ENCODE assay signal across 8 cellular contexts in genomic region chr12:76560083-76560491, GRCh38. TPM values are rescaled to one million over a fixed set of nuclear protein-coding genes. Genes with fewer than 3 reads are reported as not detected.
DNase-seq lines count a peak whose midpoint lies in the region; ATAC-seq and TF ChIP-seq lines count a peak whose summit lies in the region.

No MANE protein-coding gene starts in this region.

- H3K27me3 Mint-ChIP-seq in activated T-cell treated with anti-CD3 and anti-CD28 coated beads, Interleukin-2, amount 50 U/mL, for 24 hours = no peaks in the 10 kb centered on the region
- H3K27me3 Mint-ChIP-seq in activated T-helper 2 cell treated with anti-CD3 and anti-CD28 coated beads, Interferon-gamma antibody, Interleukin-2, Interleukin-4, amounts not matched to agents 10 μg/mL and 5 μg/mL and 100 μg/mL, durations not matched to agents 14 hours and 24 hours and 36 hours (ENCODE audit: low read depth) = no peaks in the 10 kb centered on the region

- H3K27ac ChIP-seq in layer of hippocampus (ENCODE audit: low read depth, low read length) (peak overlapping the region; percentile 97), tibial artery (peak overlapping the region; percentile 93 to 97)

- peaks cover 35% of the 10 kb centered on the region for H3K4me1 Mint-ChIP-seq in activated T-cell treated with anti-CD3 and anti-CD28 coated beads, Interleukin-2, amount 50 U/mL, for 24 hours (ENCODE audit: low read depth)
- H3K4me1 Mint-ChIP-seq in activated T-helper 2 cell treated with anti-CD3 and anti-CD28 coated beads, Interferon-gamma antibody, Interleukin-2, Interleukin-4, amounts not matched to agents 10 μg/mL and 5 μg/mL and 100 μg/mL, durations not matched to agents 14 hours and 24 hours and 36 hours (ENCODE audit: low read depth) = peaks cover 33% of the 10 kb centered on the region

- H3K4me3 ChIP-seq in tibial artery = peak overlapping the region; percentile 69 to 93

- H3K36me3 ChIP-seq in tibial artery = no peaks in the 10 kb centered on the region

- no peaks in the 10 kb centered on the region for H3K9me3 Mint-ChIP-seq in activated T-cell treated with anti-CD3 and anti-CD28 coated beads, Interleukin-2, amount 50 U/mL, for 24 hours
- no peaks in the 10 kb centered on the region for H3K9me3 Mint-ChIP-seq in activated T-helper 2 cell treated with anti-CD3 and anti-CD28 coated beads, Interferon-gamma antibody, Interleukin-2, Interleukin-4, amounts not matched to agents 10 μg/mL and 5 μg/mL and 100 μg/mL, durations not matched to agents 14 hours and 24 hours and 36 hours

- H3K27ac Mint-ChIP-seq in activated T-cell treated with anti-CD3 and anti-CD28 coated beads, Interleukin-2, amount 50 U/mL, for 24 hours = peak overlapping the region; percentile 99
- H3K27ac Mint-ChIP-seq in activated T-helper 2 cell treated with anti-CD3 and anti-CD28 coated beads, Interferon-gamma antibody, Interleukin-2, Interleukin-4, amounts not matched to agents 10 μg/mL and 5 μg/mL and 100 μg/mL, durations not matched to agents 14 hours and 24 hours and 36 hours = peak overlapping the region; percentile 90

- ATAC-seq in HG03095 (IDR thresholded peaks at IDR 0.05; ENCODE audit: unreplicated experiment) = peak; percentile 42

- peaks cover 0 to 21% (median 13%) of the 10 kb centered on the region in 4 donors for H3K4me1 ChIP-seq in tibial artery

- peak overlapping the region; percentile 92 for H3K4me3 Mint-ChIP-seq in activated T-cell treated with anti-CD3 and anti-CD28 coated beads, Interleukin-2, amount 50 U/mL, for 24 hours
- peak overlapping the region; percentile 93 for H3K4me3 Mint-ChIP-seq in activated T-helper 2 cell treated with anti-CD3 and anti-CD28 coated beads, Interferon-gamma antibody, Interleukin-2, Interleukin-4, amounts not matched to agents 10 μg/mL and 5 μg/mL and 100 μg/mL, durations not matched to agents 14 hours and 24 hours and 36 hours (ENCODE audit: low read depth)

- no peak for DNase-seq in activated T-cell treated with anti-CD3 and anti-CD28 coated beads, Interleukin-2, amount 50 U/mL, for 24 hours
- DNase-seq in activated T-cell treated with anti-CD3 and anti-CD28 coated beads, Interleukin-2, amount 50 U/mL, for 1 hour = no peak
- DNase-seq in activated T-helper 2 cell treated with anti-CD3 and anti-CD28 coated beads, Interferon-gamma antibody, Interleukin-2, Interleukin-4, amounts not matched to agents 10 μg/mL and 5 μg/mL and 100 μg/mL, durations not matched to agents 14 hours and 24 hours and 36 hours (ENCODE audit: low spot score) = no peak
- DNase-seq in tibial artery (no peak), SW480 (ENCODE audit: low spot score) (no peak), NCI-H187 treated with DMSO at 0.1 percent for 48 hours (lab: John Stamatoyannopoulos, UW) (no peak)

- H3K36me3 Mint-ChIP-seq in activated T-cell treated with anti-CD3 and anti-CD28 coated beads, Interleukin-2, amount 50 U/mL, for 24 hours (ENCODE audit: low read depth) = peaks cover 19% of the 10 kb centered on the region
- peaks cover 12% of the 10 kb centered on the region for H3K36me3 Mint-ChIP-seq in activated T-helper 2 cell treated with anti-CD3 and anti-CD28 coated beads, Interferon-gamma antibody, Interleukin-2, Interleukin-4, amounts not matched to agents 10 μg/mL and 5 μg/mL and 100 μg/mL, durations not matched to agents 14 hours and 24 hours and 36 hours (ENCODE audit: low read depth)

- intact Hi-C loops in activated T-helper 2 cell treated with anti-CD3 and anti-CD28 coated beads, Interferon-gamma antibody, Interleukin-2, Interleukin-4, amounts not matched to agents 10 μg/mL and 5 μg/mL and 100 μg/mL, durations not matched to agents 14 hours and 24 hours and 36 hours (cut with micrococcal nuclease) = no loop called here
- intact Hi-C loops in tibial artery (cut with DNase I; ENCODE audit: low total_unique reads) = no loop called here

- H3K9me3 ChIP-seq in tibial artery = no peaks in the 10 kb centered on the region

- H3K27me3 ChIP-seq in layer of hippocampus (ENCODE audit: control insufficient read depth, insufficient read depth, low read length) (no peaks in the 10 kb centered on the region), tibial artery (no peaks in the 10 kb centered on the region)

- TF ChIP-seq CTCF in tibial artery (IDR thresholded peaks at IDR 0.05) = no peak

RNA-seq across cellular contexts. Expression of gene OSBPL8, which starts 0.5 kb away (rescaled TPM):
- 87.9 TPM in 2 replicates for total RNA-seq in activated T-helper 2 cell treated with anti-CD3 and anti-CD28 coated beads, Interferon-gamma antibody, Interleukin-2, Interleukin-4, amounts not matched to agents 10 μg/mL and 5 μg/mL and 100 μg/mL, durations not matched to agents 14 hours and 24 hours and 36 hours
